Comparison of ENCODE assay signal across 8 cellular contexts in genomic region chr19:2014731-2015610, GRCh38. TPM values are rescaled to one million over a fixed set of nuclear protein-coding genes. Genes with fewer than 3 reads are reported as not detected.
DNase-seq lines count a peak whose midpoint lies in the region; ATAC-seq and TF ChIP-seq lines count a peak whose summit lies in the region.

No MANE protein-coding gene starts in this region.

- H3K36me3 Mint-ChIP-seq in activated T-helper 1 cell treated with anti-CD3 and anti-CD28 coated beads, Interleukin-12 subunit alpha, Interleukin-12 subunit beta, Interleukin-2, Interleukin-4 antibody, amounts not matched to agents 30 ng/mL and 10 ng/mL and 1 ng/mL, durations not matched to agents 14 hours and 24 hours and 36 hours (ENCODE audit: low read depth), result no peaks in the 10 kb centered on the region

- H3K4me1 Mint-ChIP-seq in activated T-helper 1 cell treated with anti-CD3 and anti-CD28 coated beads, Interleukin-12 subunit alpha, Interleukin-12 subunit beta, Interleukin-2, Interleukin-4 antibody, amounts not matched to agents 30 ng/mL and 10 ng/mL and 1 ng/mL, durations not matched to agents 14 hours and 24 hours and 36 hours (ENCODE audit: low read depth), result peaks cover 8% of the 10 kb centered on the region

- TF ChIP-seq CTCF in HFF-Myc (IDR thresholded peaks at IDR 0.05; ENCODE audit: low read depth, low read length, missing control alignments) (no peak), sigmoid colon (IDR thresholded peaks at IDR 0.05) (no peak)

- H3K36me3 ChIP-seq in BLaER1 treated with 17β-estradiol and CSF1 and Interleukin-3, amounts not matched to agents 10 nM and 100 nM, result peaks cover 0 to 29% (median 24%) of the 10 kb centered on the region in 11 experiments; a peak in 17 of 22 replicates
- H3K36me3 ChIP-seq in sigmoid colon, result no peaks in the 10 kb centered on the region

- H3K9ac ChIP-seq in BLaER1 treated with 17β-estradiol and CSF1 and Interleukin-3, amounts not matched to agents 10 nM and 100 nM, result peak overlapping the region; percentile 60 to 83 (median 81); a peak in 21 of 22 replicates

- peak; percentile 7 to 13 for ATAC-seq in left cardiac atrium
- no peak for ATAC-seq in GM21786 (IDR thresholded peaks at IDR 0.05; ENCODE audit: unreplicated experiment)
- no peak for ATAC-seq in GM18907 (IDR thresholded peaks at IDR 0.05; ENCODE audit: unreplicated experiment)

- H3K4me3 ChIP-seq in BLaER1 treated with 17β-estradiol and CSF1 and Interleukin-3, amounts not matched to agents 10 nM and 100 nM, result peak overlapping the region; percentile 56 to 77 (median 64)
- peak overlapping the region; percentile 60 for H3K4me3 ChIP-seq in HFF-Myc (replicated peaks; ENCODE audit: low read depth, low read length)
- H3K4me3 ChIP-seq in sigmoid colon, result peak overlapping the region; percentile 59 to 92 (median 78)

- H3K27ac ChIP-seq in BLaER1 treated with 17β-estradiol and CSF1 and Interleukin-3, amounts not matched to agents 10 nM and 100 nM, result peak overlapping the region in 10 of 11 experiments; percentile 33 to 82 (median 76); a peak in 17 of 22 replicates
- H3K27ac ChIP-seq in sigmoid colon, result peak overlapping the region; percentile 70 to 83 (median 76)

- H3K9me3 Mint-ChIP-seq in activated T-helper 1 cell treated with anti-CD3 and anti-CD28 coated beads, Interleukin-12 subunit alpha, Interleukin-12 subunit beta, Interleukin-2, Interleukin-4 antibody, amounts not matched to agents 30 ng/mL and 10 ng/mL and 1 ng/mL, durations not matched to agents 14 hours and 24 hours and 36 hours, result no peaks in the 10 kb centered on the region

- H4K20me1 ChIP-seq in BLaER1 treated with 17β-estradiol and CSF1 and Interleukin-3, amounts not matched to agents 10 nM and 100 nM, result peaks cover 8 to 30% (median 23%) of the 10 kb centered on the region in 11 experiments; a peak in 19 of 22 replicates

- no peak for TF ChIP-seq EP300 in sigmoid colon (IDR thresholded peaks at IDR 0.05)

- H3K4me1 ChIP-seq in BLaER1 treated with 17β-estradiol and CSF1 and Interleukin-3, amounts not matched to agents 10 nM and 100 nM, result peaks cover 9 to 46% (median 29%) of the 10 kb centered on the region in 10 experiments; a peak in 18 of 20 replicates
- H3K4me1 ChIP-seq in sigmoid colon, result peaks cover 0 to 37% (median 35%) of the 10 kb centered on the region in 4 donors

- H3K4me3 Mint-ChIP-seq in activated T-helper 1 cell treated with anti-CD3 and anti-CD28 coated beads, Interleukin-12 subunit alpha, Interleukin-12 subunit beta, Interleukin-2, Interleukin-4 antibody, amounts not matched to agents 30 ng/mL and 10 ng/mL and 1 ng/mL, durations not matched to agents 14 hours and 24 hours and 36 hours, result peak overlapping the region; percentile 66

- H3K4me2 ChIP-seq in BLaER1 treated with 17β-estradiol and CSF1 and Interleukin-3, amounts not matched to agents 10 nM and 100 nM, result peak overlapping the region; percentile 75 to 92 (median 83)

- TF ChIP-seq POLR2A in sigmoid colon (IDR thresholded peaks at IDR 0.05), result no peak

- DNase-seq in HFF-Myc (ENCODE audit: extremely low read depth, low read depth) (no peak), left cardiac atrium (no peak), sigmoid colon (peak; percentile 72), T-helper 9 cell (no peak)
- DNase-seq in activated T-helper 1 cell treated with anti-CD3 and anti-CD28 coated beads, Interleukin-12 subunit alpha, Interleukin-12 subunit beta, Interleukin-2, Interleukin-4 antibody, amounts not matched to agents 30 ng/mL and 10 ng/mL and 1 ng/mL, durations not matched to agents 14 hours and 24 hours and 36 hours (ENCODE audit: low spot score), result no peak

- no peak overlapping the region for H3K27ac Mint-ChIP-seq in activated T-helper 1 cell treated with anti-CD3 and anti-CD28 coated beads, Interleukin-12 subunit alpha, Interleukin-12 subunit beta, Interleukin-2, Interleukin-4 antibody, amounts not matched to agents 30 ng/mL and 10 ng/mL and 1 ng/mL, durations not matched to agents 14 hours and 24 hours and 36 hours

- peaks cover 0 to 17% (median 0%) of the 10 kb centered on the region in 11 experiments; a peak in 5 of 22 replicates for H3K9me3 ChIP-seq in BLaER1 treated with 17β-estradiol and CSF1 and Interleukin-3, amounts not matched to agents 10 nM and 100 nM (replicated peaks in 1 of 11)
- no peaks in the 10 kb centered on the region for H3K9me3 ChIP-seq in sigmoid colon

- intact Hi-C loops in activated T-helper 1 cell treated with anti-CD3 and anti-CD28 coated beads, Interleukin-12 subunit alpha, Interleukin-12 subunit beta, Interleukin-2, Interleukin-4 antibody, amounts not matched to agents 30 ng/mL and 10 ng/mL and 1 ng/mL, durations not matched to agents 14 hours and 24 hours and 36 hours (cut with micrococcal nuclease), result loop anchor here (5.0 kb wide), 2 partner anchors 137 to 152 kb away; partner anchors contain the start of gene AP3D1
- intact Hi-C loops in left cardiac atrium (cut with DNase I) (no loop called here), sigmoid colon (cut with DNase I) (loop anchor here (2.0 to 5.0 kb wide), 2 partner anchors 72 to 77 kb away; no protein-coding TSS in a partner anchor)

- no peaks in the 10 kb centered on the region for H3K27me3 ChIP-seq in BLaER1 treated with 17β-estradiol and CSF1 and Interleukin-3, amounts not matched to agents 10 nM and 100 nM
- no peaks in the 10 kb centered on the region for H3K27me3 ChIP-seq in sigmoid colon

- no peaks in the 10 kb centered on the region for H3K27me3 Mint-ChIP-seq in activated T-helper 1 cell treated with anti-CD3 and anti-CD28 coated beads, Interleukin-12 subunit alpha, Interleukin-12 subunit beta, Interleukin-2, Interleukin-4 antibody, amounts not matched to agents 30 ng/mL and 10 ng/mL and 1 ng/mL, durations not matched to agents 14 hours and 24 hours and 36 hours (ENCODE audit: insufficient read depth)

- WGBS in sigmoid colon, 2 donors, result 6 to 10% methylated on average over 75 of the region's 75 CpGs

RNA-seq across cellular contexts. Expression of gene BTBD2, which starts 0.5 kb away (rescaled TPM):
- total RNA-seq in activated T-helper 1 cell treated with anti-CD3 and anti-CD28 coated beads, Interleukin-12 subunit alpha, Interleukin-12 subunit beta, Interleukin-2, Interleukin-4 antibody, amounts not matched to agents 30 ng/mL and 10 ng/mL and 1 ng/mL, durations not matched to agents 14 hours and 24 hours and 36 hours, result 27.5 and 27.7 TPM in 2 replicates
- total RNA-seq in left cardiac atrium, result 10 to 100 TPM; 51.4 to 54.3 TPM
- total RNA-seq in sigmoid colon, result 10 to 100 TPM; 43.8 to 82.8 (median 50.3) TPM
- 10 to 100 TPM; 31.9 to 58.7 (median 46.2) TPM for polyA plus RNA-seq in sigmoid colon

RNA-seq across cellular contexts. Expression of gene MKNK2, which starts 36.1 kb away (rescaled TPM):
- total RNA-seq in activated T-helper 1 cell treated with anti-CD3 and anti-CD28 coated beads, Interleukin-12 subunit alpha, Interleukin-12 subunit beta, Interleukin-2, Interleukin-4 antibody, amounts not matched to agents 30 ng/mL and 10 ng/mL and 1 ng/mL, durations not matched to agents 14 hours and 24 hours and 36 hours, result 150 and 166 TPM in 2 replicates
- total RNA-seq in left cardiac atrium (100 to 1,000 TPM; 127 to 174 TPM), sigmoid colon (100 to 1,000 TPM in 3 of 4 donors, 10 to 100 TPM in 1; 83.1 to 124 (median 107) TPM)
- polyA plus RNA-seq in sigmoid colon, result 100 to 1,000 TPM; 121 to 157 (median 129) TPM

Comparison
In these comparisons a context has a peak if more than half of its experiments do, and no peak if none do; other contexts are left out.
1. ATAC-seq: peak in left cardiac atrium (2 of 2); none in GM21786 (single experiment) and GM18907 (single experiment).
2. intact Hi-C loops: an anchor here in activated T-helper 1 cell treated with anti-CD3 and anti-CD28 coated beads, Interleukin-12 subunit alpha, Interleukin-12 subunit beta, Interleukin-2, Interleukin-4 antibody, amounts not matched to agents 30 ng/mL and 10 ng/mL and 1 ng/mL, durations not matched to agents 14 hours and 24 hours and 36 hours (5.0 kb wide) and sigmoid colon (2.0 to 5.0 kb wide); none called in left cardiac atrium.
3. Peak in every context shown above with its lines, with median percentiles within 50 percentile points of each other: H3K4me3 ChIP-seq.